18 cellular contexts compared by ENCODE assay signal in genomic region chr15:85694086-85694485, GRCh38.
A peak's percentile ranks its signal among the peaks of the same experiment; 100 is the strongest.
DNase-seq lines count a peak whose midpoint lies in the region; ATAC-seq and TF ChIP-seq lines count a peak whose summit lies in the region.
"Had no signal": no experiment of that assay in that cellular context is flagged by ENCODE, and none has a peak within 500 bp of the region (broad histone marks: within the 10 kb centered on the region; RNA-seq: fewer than 3 reads in every experiment).

No MANE protein-coding gene starts in this region.

- H3K4me1 ChIP-seq in CD8-positive, alpha-beta T cell (ENCODE audit: insufficient read depth, low read length): peaks cover 47% of the 10 kb centered on the region
- H3K4me1 ChIP-seq in naive thymus-derived CD4-positive, alpha-beta T cell (ENCODE audit: control insufficient read depth in 2 of 2, insufficient read depth in 2 of 2, low read length in 2 of 2): peaks cover 30 to 37% of the 10 kb centered on the region in 2 donors
- no peaks in the 10 kb centered on the region for H3K4me1 ChIP-seq in BE2C

- H3K4me1 Mint-ChIP-seq in CD8-positive, alpha-beta T cell (ENCODE audit: low read depth): peaks cover 77% of the 10 kb centered on the region
- H3K4me1 Mint-ChIP-seq in activated CD4-positive, alpha-beta memory T cell treated with anti-CD3 and anti-CD28 coated beads for 36 hours (ENCODE audit: low read depth): peaks cover 71% of the 10 kb centered on the region
- peaks cover 37 to 77% (median 66%) of the 10 kb centered on the region in 7 donors for H3K4me1 Mint-ChIP-seq in naive thymus-derived CD4-positive, alpha-beta T cell
- H3K4me1 Mint-ChIP-seq in MCF 10A (ENCODE audit: insufficient read depth, unreplicated experiment): no peaks in the 10 kb centered on the region

- no peaks in the 10 kb centered on the region for H3K9me3 ChIP-seq in CD8-positive, alpha-beta T cell (ENCODE audit: low read length)
- no peaks in the 10 kb centered on the region for H3K9me3 ChIP-seq in naive thymus-derived CD4-positive, alpha-beta T cell (ENCODE audit: control insufficient read depth in 2 of 3, low read length in 3 of 3)
- H3K9me3 ChIP-seq in BE2C: no peaks in the 10 kb centered on the region
- H3K9me3 ChIP-seq: BLaER1, suprapubic skin had no signal

- no peaks in the 10 kb centered on the region for H3K27me3 Mint-ChIP-seq in CD8-positive, alpha-beta T cell (ENCODE audit: low read depth)
- no peaks in the 10 kb centered on the region for H3K27me3 Mint-ChIP-seq in activated CD4-positive, alpha-beta memory T cell treated with anti-CD3 and anti-CD28 coated beads for 36 hours
- no peaks in the 10 kb centered on the region for H3K27me3 Mint-ChIP-seq in naive thymus-derived CD4-positive, alpha-beta T cell
- no peaks in the 10 kb centered on the region for H3K27me3 Mint-ChIP-seq in MCF 10A (ENCODE audit: insufficient read depth, unreplicated experiment)

- no TSS peak for BruUV-seq in MCF 10A (replicated peaks; lab: Mats Ljungman, UMichigan)

- POLR2A ChIA-PET in CD8-positive, alpha-beta T cell (lab: Charles Lee): interaction anchor here (1.6 to 5.0 kb wide), 2 partner anchors 9 to 111 kb away, joined by 5 to 60 read pairs; no protein-coding TSS in a partner anchor
- POLR2A ChIA-PET in activated CD4-positive, alpha-beta memory T cell treated with anti-CD3 and anti-CD28 coated beads for 36 hours (lab: Charles Lee): interaction anchor here (6.2 kb wide), 1 partner anchor 8 kb away, joined by 133 read pairs; no protein-coding TSS in a partner anchor
- POLR2A ChIA-PET in naive thymus-derived CD4-positive, alpha-beta T cell (lab: Charles Lee): interaction anchor here (1.0 kb wide), 1 partner anchor 76 kb away, joined by 6 read pairs; no protein-coding TSS in a partner anchor
- POLR2A ChIA-PET in MCF 10A (lab: Yijun Ruan, JAX): no interaction called here

- no peak for DNase-seq in CD8-positive, alpha-beta T cell
- DNase-seq in HL-60 (ENCODE audit: low read depth in 1 of 2, low spot score in 1 of 2) (peak in 1 of 2 experiments; percentile 45), MCF 10A (ENCODE audit: unreplicated experiment) (no peak), BE2C (no peak), NCI-H524 (lab: John Stamatoyannopoulos, UW) (no peak)
- DNase-seq in activated CD4-positive, alpha-beta memory T cell treated with anti-CD3 and anti-CD28 coated beads for 36 hours: no peak
- no peak for DNase-seq in naive thymus-derived CD4-positive, alpha-beta T cell
- DNase-seq: activated CD4-positive, CD25-positive, alpha-beta regulatory T cell; activated CD8-positive, alpha-beta memory T cell treated with anti-CD3 and anti-CD28 coated beads, Interleukin-2, amount 50 U/mL, for 4 hours; cerebellar nuclear complex; DND-41; foreskin fibroblast; mammary epithelial cell; NCI-H1092; NCI-H2107; nephron progenitor cell had no signal

- TF ChIP-seq CTCF in CD8-positive, alpha-beta T cell (IDR thresholded peaks at IDR 0.05): no peak
- no peak for TF ChIP-seq CTCF in HL-60 (IDR thresholded peaks at IDR 0.05; ENCODE audit: insufficient read depth, low read length)
- no peak for TF ChIP-seq CTCF in MCF 10A (IDR thresholded peaks at IDR 0.05; ENCODE audit: unreplicated experiment)
- no peak for TF ChIP-seq CTCF in BE2C (IDR thresholded peaks at IDR 0.05; ENCODE audit: low read depth, low read length)

- no peaks in the 10 kb centered on the region for H3K9me3 Mint-ChIP-seq in CD8-positive, alpha-beta T cell
- no peaks in the 10 kb centered on the region for H3K9me3 Mint-ChIP-seq in activated CD4-positive, alpha-beta memory T cell treated with anti-CD3 and anti-CD28 coated beads for 36 hours
- H3K9me3 Mint-ChIP-seq in naive thymus-derived CD4-positive, alpha-beta T cell: no peaks in the 10 kb centered on the region
- no peaks in the 10 kb centered on the region for H3K9me3 Mint-ChIP-seq in MCF 10A (ENCODE audit: unreplicated experiment)
- H3K9me3 Mint-ChIP-seq: nephron progenitor cell had no signal

- intact Hi-C loops in CD8-positive, alpha-beta T cell (cut with DNase I, micrococcal nuclease): loop anchor here (5.0 kb wide), 1 partner anchor 312 kb away; the partner anchor contains the start of gene AKAP13 (in 2 of the 2)
- intact Hi-C loops in activated CD4-positive, alpha-beta memory T cell treated with anti-CD3 and anti-CD28 coated beads for 36 hours (cut with micrococcal nuclease): no loop called here
- intact Hi-C loops in naive thymus-derived CD4-positive, alpha-beta T cell (cut with micrococcal nuclease): loop anchor here in 1 of 2 donors (5.0 kb wide), 1 partner anchor 377 kb away; no protein-coding TSS in a partner anchor
- intact Hi-C loops in MCF 10A (cut with micrococcal nuclease): no loop called here

- no peak overlapping the region for H3K27ac ChIP-seq in CD8-positive, alpha-beta T cell (ENCODE audit: low read depth, low read length)
- peak overlapping the region; percentile 7; the same call in 1 of the 2 replicates for H3K27ac ChIP-seq in HL-60 (replicated peaks)
- H3K27ac ChIP-seq in naive thymus-derived CD4-positive, alpha-beta T cell (ENCODE audit: low read depth, low read length): peak overlapping the region; percentile 88
- H3K27ac ChIP-seq: BLaER1, suprapubic skin had no signal

- CTCF ChIA-PET in CD8-positive, alpha-beta T cell (lab: Charles Lee): interaction anchor here (1.3 kb wide), 1 partner anchor 209 kb away, joined by 3 read pairs; no protein-coding TSS in a partner anchor
- CTCF ChIA-PET in activated CD4-positive, alpha-beta memory T cell treated with anti-CD3 and anti-CD28 coated beads for 36 hours (lab: Charles Lee): interaction anchor here (1.1 to 6.1 kb wide), 2 partner anchors 9 to 12 kb away, joined by 3 to 42 read pairs; no protein-coding TSS in a partner anchor
- CTCF ChIA-PET in naive thymus-derived CD4-positive, alpha-beta T cell (lab: Charles Lee): interaction anchor here (0.5 to 0.6 kb wide), 2 partner anchors 14 to 205 kb away, joined by 3 to 4 read pairs; no protein-coding TSS in a partner anchor
- CTCF ChIA-PET in MCF 10A (lab: Yijun Ruan, JAX): no interaction called here

- H3K36me3 Mint-ChIP-seq in CD8-positive, alpha-beta T cell: peaks cover 71% of the 10 kb centered on the region
- H3K36me3 Mint-ChIP-seq in activated CD4-positive, alpha-beta memory T cell treated with anti-CD3 and anti-CD28 coated beads for 36 hours: peaks cover 47% of the 10 kb centered on the region
- H3K36me3 Mint-ChIP-seq in naive thymus-derived CD4-positive, alpha-beta T cell: peaks cover 22 to 44% (median 33%) of the 10 kb centered on the region in 5 donors
- H3K36me3 Mint-ChIP-seq in MCF 10A (ENCODE audit: insufficient read depth, unreplicated experiment): peaks cover 68% of the 10 kb centered on the region

- peaks cover 24% of the 10 kb centered on the region for H3K36me3 ChIP-seq in CD8-positive, alpha-beta T cell (ENCODE audit: insufficient read depth, low read length)
- peaks cover 9 to 37% (median 31%) of the 10 kb centered on the region in 3 experiments for H3K36me3 ChIP-seq in naive thymus-derived CD4-positive, alpha-beta T cell (ENCODE audit: control insufficient read depth in 2 of 3, insufficient read depth in 3 of 3, low read length in 3 of 3)
- H3K36me3 ChIP-seq in BE2C: peaks cover 17% of the 10 kb centered on the region; the same call in 1 of the 2 replicates

- H3K27me3 ChIP-seq in CD8-positive, alpha-beta T cell (ENCODE audit: insufficient read depth, low read length): no peaks in the 10 kb centered on the region
- H3K27me3 ChIP-seq in HL-60 (ENCODE audit: insufficient read depth, poor library complexity, severe bottlenecking): no peaks in the 10 kb centered on the region
- no peaks in the 10 kb centered on the region for H3K27me3 ChIP-seq in naive thymus-derived CD4-positive, alpha-beta T cell (ENCODE audit: control insufficient read depth in 2 of 2, insufficient read depth in 2 of 2, low read length in 2 of 2)
- H3K27me3 ChIP-seq in BE2C: no peaks in the 10 kb centered on the region
- H3K27me3 ChIP-seq: BLaER1, suprapubic skin had no signal

- peak overlapping the region; percentile 97 for H3K4me3 Mint-ChIP-seq in CD8-positive, alpha-beta T cell
- no peak overlapping the region for H3K4me3 Mint-ChIP-seq in activated CD4-positive, alpha-beta memory T cell treated with anti-CD3 and anti-CD28 coated beads for 36 hours
- H3K4me3 Mint-ChIP-seq in naive thymus-derived CD4-positive, alpha-beta T cell: peak overlapping the region in 7 of 10 donors; percentile 90 to 99 (median 98)
- no peak overlapping the region for H3K4me3 Mint-ChIP-seq in MCF 10A (ENCODE audit: unreplicated experiment)
- H3K4me3 Mint-ChIP-seq: nephron progenitor cell had no signal

- ATAC-seq in CD8-positive, alpha-beta T cell: no peak
- no peak for ATAC-seq in naive thymus-derived CD4-positive, alpha-beta T cell

- H3K27ac Mint-ChIP-seq in CD8-positive, alpha-beta T cell: peak overlapping the region; percentile 99
- H3K27ac Mint-ChIP-seq in activated CD4-positive, alpha-beta memory T cell treated with anti-CD3 and anti-CD28 coated beads for 36 hours: peak overlapping the region; percentile 98
- H3K27ac Mint-ChIP-seq in naive thymus-derived CD4-positive, alpha-beta T cell: peak overlapping the region in 6 of 9 donors; percentile 26 to 98 (median 93)
- no peak overlapping the region for H3K27ac Mint-ChIP-seq in MCF 10A (ENCODE audit: low read depth, unreplicated experiment)
- H3K27ac Mint-ChIP-seq: nephron progenitor cell had no signal

- no peak overlapping the region for H3K4me3 ChIP-seq in CD8-positive, alpha-beta T cell (ENCODE audit: low read depth, low read length)
- H3K4me3 ChIP-seq in HL-60 (replicated peaks; ENCODE audit: insufficient read depth, low read length) (no peak overlapping the region), BE2C (ENCODE audit: low read depth, low read length) (no peak overlapping the region)
- peak overlapping the region; percentile 8 for H3K4me3 ChIP-seq in naive thymus-derived CD4-positive, alpha-beta T cell (ENCODE audit: low read length)
- H3K4me3 ChIP-seq: BLaER1, suprapubic skin had no signal

Comparison
In these comparisons a context has a peak if more than half of its experiments do, and no peak if none do; other contexts are left out.
1. H3K4me3 Mint-ChIP-seq: peak in CD8-positive, alpha-beta T cell (single experiment) and naive thymus-derived CD4-positive, alpha-beta T cell (7 of 10); none in activated CD4-positive, alpha-beta memory T cell treated with anti-CD3 and anti-CD28 coated beads for 36 hours (single experiment) and MCF 10A (single experiment).
2. intact Hi-C loops: an anchor here in CD8-positive, alpha-beta T cell (5.0 kb wide); none called in activated CD4-positive, alpha-beta memory T cell treated with anti-CD3 and anti-CD28 coated beads for 36 hours and MCF 10A.